24 cellular contexts compared by ENCODE assay signal in genomic region chr7:147096629-147097028, GRCh38.
"Had no signal": no experiment of that assay in that cellular context is flagged by ENCODE, and none has a peak within 500 bp of the region (broad histone marks: within the 10 kb centered on the region; RNA-seq: fewer than 3 reads in every experiment).

No MANE protein-coding gene starts in this region.

- DNase-seq: activated CD4-positive, alpha-beta T cell treated with anti-CD3 and anti-CD28 coated beads for 4 hours; activated CD4-positive, alpha-beta T cell treated with anti-CD3 and anti-CD28 coated beads, Interleukin-2, amount 50 U/mL, for 4 hours; activated CD8-positive, alpha-beta memory T cell treated with anti-CD3 and anti-CD28 coated beads, Interleukin-2, amount 50 U/mL, for 48 hours; activated CD8-positive, alpha-beta T cell treated with anti-CD3 and anti-CD28 coated beads, Interleukin-2, amount 10 ng/mL, durations not matched to agents 7 days and 5 days; activated naive CD4-positive, alpha-beta T cell treated with anti-CD3 and anti-CD28 coated beads, Interleukin-2, amount 50 U/mL, for 16 hours; activated naive CD8-positive, alpha-beta T cell treated with anti-CD3 and anti-CD28 coated beads, Interleukin-2, amount 10 ng/mL, durations not matched to agents 7 days and 5 days; activated T-cell treated with anti-CD3 and anti-CD28 coated beads, Interleukin-2, amount 50 U/mL, for 1 hour; adrenal gland; anterior cingulate cortex; cerebellar nuclear complex; NCI-H1048; NCI-H1417; NCI-H1930; NCI-H2107; NCI-H2171 treated with DMSO at 0.1 percent for 48 hours; NCI-H226; NCI-H510A; NCI-H526 treated with DMSO at 0.1 percent for 48 hours; NCI-H82; PC-3; SHP77 had no signal

- H3K9me3 ChIP-seq: adrenal gland, SJSA1 had no signal

- H3K36me3 ChIP-seq: adrenal gland, SJSA1 had no signal

- ATAC-seq: activated CD4-positive, CD25-positive, alpha-beta regulatory T cell treated with anti-CD3 and anti-CD28 coated beads, Interleukin-2, amount 50 U/mL, for 24 hours; activated CD8-positive, alpha-beta T cell treated with anti-CD3 and anti-CD28 coated beads, Interleukin-2, amount 10 ng/mL, durations not matched to agents 7 days and 5 days; PC-3; SK-N-SH treated with all-trans-retinoic acid at 6 μM for 48 hours had no signal

- H3K4me1 ChIP-seq: adrenal gland, SJSA1 had no signal

- H3K27ac ChIP-seq: adrenal gland, SJSA1 had no signal

- H3K4me3 ChIP-seq: adrenal gland, SJSA1 had no signal

- H3K27me3 ChIP-seq: adrenal gland, SJSA1 had no signal
